In genomic region chr2:46657042-46657504, GRCh38 we compare ENCODE assay signal across 8 cellular contexts. TPM values are rescaled to one million over a fixed set of nuclear protein-coding genes. Genes with fewer than 3 reads are reported as not detected.
DNase-seq lines count a peak whose midpoint lies in the region; ATAC-seq and TF ChIP-seq lines count a peak whose summit lies in the region.

No MANE protein-coding gene starts in this region.

- H3K4me1 ChIP-seq in endodermal cell (ENCODE audit: control insufficient read depth, insufficient read depth, low read length) = no peaks in the 10 kb centered on the region

- no peaks in the 10 kb centered on the region for H3K9me3 ChIP-seq in endodermal cell (ENCODE audit: control insufficient read depth, low read length)

- DNase-seq in GM12865 (ENCODE audit: low read depth) (peak; percentile 39), NCI-H82 treated with DMSO at 0.1 percent for 48 hours (lab: John Stamatoyannopoulos, UW; ENCODE audit: unreplicated experiment) (peak; percentile 68), endodermal cell (peak; percentile 55), nephron progenitor cell (no peak), OCI-M2 (lab: John Stamatoyannopoulos, UW; ENCODE audit: unreplicated experiment) (no peak), cerebellar nuclear complex (lab: John Stamatoyannopoulos, UW) (no peak)

- 43 to 68% methylated on average over 2 to 3 of the region's 3 CpGs for WGBS in endodermal cell (ENCODE audit: insufficient coverage in 1 of 2, insufficient read length in 1 of 2), 2 experiments

- no peaks in the 10 kb centered on the region for H3K36me3 Mint-ChIP-seq in endodermal cell (ENCODE audit: low read depth)
- H3K36me3 Mint-ChIP-seq in nephron progenitor cell (ENCODE audit: low read depth) = no peaks in the 10 kb centered on the region
- no peaks in the 10 kb centered on the region for H3K36me3 Mint-ChIP-seq in activated T-helper 17 cell treated with anti-CD3 and anti-CD28 coated beads, Interleukin-2, amount 50 U/mL, for 72 hours (ENCODE audit: low read depth)

- no peak overlapping the region for H3K27ac ChIP-seq in 22Rv1
- H3K27ac ChIP-seq in endodermal cell (ENCODE audit: low read depth, low read length) = no peak overlapping the region

- H3K4me1 Mint-ChIP-seq in endodermal cell (no peaks in the 10 kb centered on the region), nephron progenitor cell (peaks cover 20% of the 10 kb centered on the region)
- no peaks in the 10 kb centered on the region for H3K4me1 Mint-ChIP-seq in activated T-helper 17 cell treated with anti-CD3 and anti-CD28 coated beads, Interleukin-2, amount 50 U/mL, for 72 hours

- no peaks in the 10 kb centered on the region for H3K9me3 Mint-ChIP-seq in endodermal cell
- H3K9me3 Mint-ChIP-seq in nephron progenitor cell = no peaks in the 10 kb centered on the region
- no peaks in the 10 kb centered on the region for H3K9me3 Mint-ChIP-seq in activated T-helper 17 cell treated with anti-CD3 and anti-CD28 coated beads, Interleukin-2, amount 50 U/mL, for 72 hours

- TF ChIP-seq CTCF in 22Rv1 (IDR thresholded peaks at IDR 0.05) (peak; percentile 47), GM12865 (IDR thresholded peaks at IDR 0.05; ENCODE audit: insufficient read depth, low read depth, low read length, missing control alignments) (peak; percentile 45), endodermal cell (conservative IDR thresholded peaks at IDR 0.05) (peak; percentile 71), nephron progenitor cell (IDR thresholded peaks at IDR 0.05) (peak; percentile 21)

- H3K36me3 ChIP-seq in endodermal cell (ENCODE audit: control insufficient read depth, insufficient read depth, low read length) = no peaks in the 10 kb centered on the region

- no peaks in the 10 kb centered on the region for H3K27me3 ChIP-seq in endodermal cell (ENCODE audit: control insufficient read depth, insufficient read depth, low read length, poor library complexity, severe bottlenecking)

- H3K27ac Mint-ChIP-seq in endodermal cell (no peak overlapping the region), nephron progenitor cell (no peak overlapping the region)
- no peak overlapping the region for H3K27ac Mint-ChIP-seq in activated T-helper 17 cell treated with anti-CD3 and anti-CD28 coated beads, Interleukin-2, amount 50 U/mL, for 72 hours

- H3K4me3 Mint-ChIP-seq in endodermal cell (no peak overlapping the region), nephron progenitor cell (no peak overlapping the region)
- no peak overlapping the region for H3K4me3 Mint-ChIP-seq in activated T-helper 17 cell treated with anti-CD3 and anti-CD28 coated beads, Interleukin-2, amount 50 U/mL, for 72 hours

- H3K4me3 ChIP-seq in GM12865 (ENCODE audit: low read depth, low read length) = no peak overlapping the region
- H3K4me3 ChIP-seq in endodermal cell (ENCODE audit: low read length) = no peak overlapping the region

- ATAC-seq in activated T-helper 17 cell treated with anti-CD3 and anti-CD28 coated beads, Interleukin-2, amount 50 U/mL, for 72 hours (replicated peaks) = no peak

- H3K9ac ChIP-seq in endodermal cell (ENCODE audit: extremely low read depth, low read length, poor library complexity, severe bottlenecking) = no peak overlapping the region

- H3K27me3 Mint-ChIP-seq in endodermal cell (ENCODE audit: insufficient read depth) (no peaks in the 10 kb centered on the region), nephron progenitor cell (ENCODE audit: low read depth, poor library complexity) (peaks cover 15% of the 10 kb centered on the region)
- H3K27me3 Mint-ChIP-seq in activated T-helper 17 cell treated with anti-CD3 and anti-CD28 coated beads, Interleukin-2, amount 50 U/mL, for 72 hours = peaks cover 4% of the 10 kb centered on the region

RNA-seq across cellular contexts. Expression of gene CRIPT, which starts 40.1 kb away (rescaled TPM):
- total RNA-seq in endodermal cell = 10 to 100 TPM; 14.7 to 15.5 TPM
- 16.7 TPM for polyA plus RNA-seq in endodermal cell (2013, experiment 1 of 2)
- polyA plus RNA-seq in endodermal cell (2013, experiment 2 of 2) = 17.7 TPM
- total RNA-seq in activated T-helper 17 cell treated with anti-CD3 and anti-CD28 coated beads, Interleukin-2, amount 50 U/mL, for 72 hours = 10 to 100 TPM; 10.3 to 13.3 TPM

RNA-seq across cellular contexts. Expression of gene PIGF, which starts 40.2 kb away (rescaled TPM):
- total RNA-seq in endodermal cell = 10 to 100 TPM; 28.5 to 43.7 TPM
- polyA plus RNA-seq in endodermal cell (2013, experiment 1 of 2) = 52.8 TPM
- 45.3 TPM for polyA plus RNA-seq in endodermal cell (2013, experiment 2 of 2)
- 10 to 100 TPM; 22.8 to 36.1 TPM for total RNA-seq in activated T-helper 17 cell treated with anti-CD3 and anti-CD28 coated beads, Interleukin-2, amount 50 U/mL, for 72 hours

RNA-seq across cellular contexts. Expression of gene SOCS5, which starts 42.0 kb away (rescaled TPM):
- total RNA-seq in endodermal cell = 10 to 100 TPM; 14.8 to 15.8 TPM
- polyA plus RNA-seq in endodermal cell (2013, experiment 1 of 2) = 13.6 TPM
- 13.3 TPM for polyA plus RNA-seq in endodermal cell (2013, experiment 2 of 2)
- total RNA-seq in activated T-helper 17 cell treated with anti-CD3 and anti-CD28 coated beads, Interleukin-2, amount 50 U/mL, for 72 hours = 10 to 100 TPM in 1 of 2 donors, 1 to 10 TPM in 1; 7.9 to 12.4 TPM

Comparison
In these comparisons a context has a peak if more than half of its experiments do, and no peak if none do; other contexts are left out.
1. CTCF ChIP-seq: peak in every context shown above with its lines; median percentile 71 in endodermal cell; 47 in 22Rv1; 45 in GM12865; 21 in nephron progenitor cell.
2. DNase-seq: peak in GM12865 (single experiment), NCI-H82 treated with DMSO at 0.1 percent for 48 hours (single experiment) and endodermal cell (single experiment); none in nephron progenitor cell (single experiment), OCI-M2 (single experiment) and cerebellar nuclear complex (0 of 2).